In genomic region chr7:40489844-40490602, GRCh38 we compare ENCODE assay signal across 23 cellular contexts.
DNase-seq lines count a peak whose midpoint lies in the region; ATAC-seq and TF ChIP-seq lines count a peak whose summit lies in the region.
"Had no signal": no experiment of that assay in that cellular context is flagged by ENCODE, and none has a peak within 500 bp of the region (broad histone marks: within the 10 kb centered on the region; RNA-seq: fewer than 3 reads in every experiment).

No MANE protein-coding gene starts in this region.

- H2AFZ ChIP-seq in IMR-90 (replicated peaks; ENCODE audit: low read length, poor library complexity), result no peak overlapping the region
- H2AFZ ChIP-seq: hepatocyte had no signal

- no peaks in the 10 kb centered on the region for H4K20me1 ChIP-seq in IMR-90 (ENCODE audit: insufficient read depth, low read length)

- H4K91ac ChIP-seq in IMR-90 (ENCODE audit: insufficient read depth, low read depth, low read length), result no peak overlapping the region

- H2AK5ac ChIP-seq in IMR-90 (ENCODE audit: low read depth, low read length), result 0 out of 2 replicates have a peak overlapping the region, but pooled peaks have one; percentile 12

- no peak overlapping the region for H2BK5ac ChIP-seq in IMR-90 (ENCODE audit: low read depth, low read length, poor library complexity, severe bottlenecking)

- H3K27me3 Mint-ChIP-seq in chondrocyte (ENCODE audit: low read depth) (no peaks in the 10 kb centered on the region), osteocyte (ENCODE audit: unreplicated experiment) (no peaks in the 10 kb centered on the region)
- H3K27me3 Mint-ChIP-seq: effector memory CD8-positive, alpha-beta T cell; stimulated activated naive CD8-positive, alpha-beta T cell treated with anti-CD3 and anti-CD28 coated beads, Interleukin-15, Interleukin-2, amounts not matched to agents 100 ng/mL and 50 ng/mL, for 24 hours had no signal

- H3K9ac ChIP-seq in IMR-90 (ENCODE audit: low read depth, low read length), result no peak overlapping the region

- no peak for DNase-seq in IMR-90
- peak; percentile 34 for DNase-seq in SK-MEL-5 (ENCODE audit: low read depth, low spot score)
- no peak for DNase-seq in chondrocyte (ENCODE audit: low spot score)
- no peak for DNase-seq in osteocyte (ENCODE audit: extremely low spot score, unreplicated experiment)
- DNase-seq in activated T-cell treated with anti-CD3 and anti-CD28 coated beads, Interleukin-2, amount 50 U/mL, for 1 hour, result no peak
- no peak for DNase-seq in stimulated activated naive CD4-positive, alpha-beta T cell treated with Interleukin-2 at 50 U/mL for 16 hours (lab: John Stamatoyannopoulos, UW)
- DNase-seq: activated CD4-positive, alpha-beta T cell treated with anti-CD3 and anti-CD28 coated beads, Interleukin-2, amount 50 U/mL, for 4 hours; amygdala; cortex of kidney; effector memory CD8-positive, alpha-beta T cell; EL; naive B cell; NCI-H1092; NCI-H1694 treated with DMSO at 0.1 percent for 48 hours; SHP77; stimulated activated CD4-positive, alpha-beta T cell treated with anti-CD3 and anti-CD28 coated beads, Interleukin-15, amount 100 ng/mL, for 24 hours; uterus had no signal

- H3K4ac ChIP-seq in IMR-90 (ENCODE audit: low read depth, low read length), result no peak overlapping the region

- no TSS peak for BruUV-seq in IMR-90 (replicated peaks; lab: Mats Ljungman, UMichigan)

- CTCF ChIA-PET in IMR-90 (lab: Yijun Ruan, JAX), result no interaction called here

- peaks cover 47% of the 10 kb centered on the region for H3K9me3 Mint-ChIP-seq in chondrocyte (ENCODE audit: low read depth)
- peaks cover 24% of the 10 kb centered on the region for H3K9me3 Mint-ChIP-seq in osteocyte (ENCODE audit: unreplicated experiment)

- H4K8ac ChIP-seq in IMR-90 (ENCODE audit: low read depth in 2 of 2, low read length in 2 of 2), result no peak overlapping the region

- H3K4me3 ChIP-seq in IMR-90 (ENCODE audit: insufficient read depth, low read depth, low read length), result no peak overlapping the region
- H3K4me3 ChIP-seq: breast epithelium, hepatocyte, uterus had no signal

- WGBS in IMR-90 (ENCODE audit: extremely low coverage in 2 of 2, insufficient read length in 1 of 2), 2 experiments, result 83% methylated on average over 2 of the region's 2 CpGs; no CpG with 5 or more reads in 1 of the 2 experiments

- H3K79me1 ChIP-seq in IMR-90 (ENCODE audit: low read depth in 1 of 2, low read length in 2 of 2), result no peaks in the 10 kb centered on the region; a peak in 1 of 4 replicates

- in situ Hi-C loops in IMR-90 (cut with MboI; ENCODE audit: low sequenced_read_pairs) (no loop called here), SK-MEL-5 (cut with HindIII; ENCODE audit: low pct_unique_long_range_greater_than_20kb, low sequenced_read_pairs) (no loop called here)

- no peaks in the 10 kb centered on the region for H3K9me1 ChIP-seq in IMR-90 (ENCODE audit: insufficient read depth, low read length)

- no peaks in the 10 kb centered on the region for H3K27me3 ChIP-seq in IMR-90 (ENCODE audit: control insufficient read depth, insufficient read depth, low read length)
- H3K27me3 ChIP-seq: breast epithelium, hepatocyte, uterus had no signal

- no peak overlapping the region for H3K18ac ChIP-seq in IMR-90 (ENCODE audit: low read depth, low read length)

- H3K4me3 Mint-ChIP-seq in chondrocyte (ENCODE audit: unreplicated experiment) (no peak overlapping the region), osteocyte (ENCODE audit: unreplicated experiment) (no peak overlapping the region)
- H3K4me3 Mint-ChIP-seq: activated naive CD4-positive, alpha-beta T cell treated with anti-CD3 and anti-CD28 coated beads, Interleukin-2, amount 50 U/mL, for 24 hours; CD14-positive monocyte; effector memory CD8-positive, alpha-beta T cell; naive B cell; stimulated activated naive CD8-positive, alpha-beta T cell treated with anti-CD3 and anti-CD28 coated beads, Interleukin-15, Interleukin-2, amounts not matched to agents 100 ng/mL and 50 ng/mL, for 24 hours had no signal

- POLR2A ChIA-PET in IMR-90 (lab: Charles Lee; ENCODE audit: unreplicated experiment), result no interaction called here

- no peaks in the 10 kb centered on the region for H3K9me3 ChIP-seq in IMR-90 (ENCODE audit: control insufficient read depth, insufficient read depth, low read length)
- H3K9me3 ChIP-seq: breast epithelium, uterus had no signal

- H3K4me1 ChIP-seq in IMR-90 (ENCODE audit: control insufficient read depth, insufficient read depth, low read length), result no peaks in the 10 kb centered on the region
- H3K4me1 ChIP-seq: breast epithelium, uterus had no signal

- H3K14ac ChIP-seq in IMR-90 (replicated peaks; ENCODE audit: low read depth, low read length), result no peak overlapping the region

- peaks cover 28% of the 10 kb centered on the region for H3K36me3 Mint-ChIP-seq in chondrocyte (ENCODE audit: low read depth)
- peaks cover 22% of the 10 kb centered on the region for H3K36me3 Mint-ChIP-seq in osteocyte (ENCODE audit: unreplicated experiment)
- H3K36me3 Mint-ChIP-seq: CD14-positive monocyte, naive B cell had no signal

- no peak overlapping the region for H4K5ac ChIP-seq in IMR-90 (ENCODE audit: low read depth, low read length)

- intact Hi-C loops in IMR-90 (cut with micrococcal nuclease), result no loop called here

- no peak for TF ChIP-seq RAD21 in IMR-90 (IDR thresholded peaks at IDR 0.05; ENCODE audit: low read length)

- dilution Hi-C loops in IMR-90 (cut with HindIII; ENCODE audit: low sequenced_read_pairs, unreplicated experiment), result no loop called here

- H3K27ac Mint-ChIP-seq in chondrocyte (ENCODE audit: unreplicated experiment), result peak overlapping the region; percentile 73
- H3K27ac Mint-ChIP-seq in osteocyte (ENCODE audit: unreplicated experiment), result peak overlapping the region; percentile 81
- H3K27ac Mint-ChIP-seq: activated naive CD4-positive, alpha-beta T cell treated with anti-CD3 and anti-CD28 coated beads, Interleukin-2, amount 50 U/mL, for 24 hours; CD14-positive monocyte; effector memory CD8-positive, alpha-beta T cell; stimulated activated naive CD8-positive, alpha-beta T cell treated with anti-CD3 and anti-CD28 coated beads, Interleukin-15, Interleukin-2, amounts not matched to agents 100 ng/mL and 50 ng/mL, for 24 hours had no signal

- H2BK15ac ChIP-seq in IMR-90 (ENCODE audit: low read depth, low read length), result no peak overlapping the region

- H3K4me2 ChIP-seq in IMR-90 (ENCODE audit: low read depth, low read length), result no peak overlapping the region
- H3K4me2 ChIP-seq: hepatocyte had no signal

- no peak for TF ChIP-seq CTCF in IMR-90 (conservative IDR thresholded peaks at IDR 0.05; ENCODE audit: low read depth, low read length)
- TF ChIP-seq CTCF in chondrocyte (IDR thresholded peaks at IDR 0.05), result peak; percentile 30
- TF ChIP-seq CTCF in osteocyte (IDR thresholded peaks at IDR 0.05), result peak; percentile 32

- no peak overlapping the region for H3K23ac ChIP-seq in IMR-90 (ENCODE audit: low read depth, low read length)

- ATAC-seq in IMR-90 (ENCODE audit: low read depth) (no peak), HG02759 (IDR thresholded peaks at IDR 0.05; ENCODE audit: unreplicated experiment) (no peak)
- ATAC-seq: effector memory CD8-positive, alpha-beta T cell had no signal

- H3K56ac ChIP-seq in IMR-90 (ENCODE audit: extremely low read depth, insufficient read depth, low read length), result no peak overlapping the region

- no peak overlapping the region for H2AK9ac ChIP-seq in IMR-90 (replicated peaks; ENCODE audit: low read depth, low read length, poor library complexity)

- no peak overlapping the region for H3K27ac ChIP-seq in IMR-90 (ENCODE audit: insufficient read depth, low read length)
- H3K27ac ChIP-seq: breast epithelium, hepatocyte, uterus had no signal

- H3K4me1 Mint-ChIP-seq in chondrocyte (ENCODE audit: low read depth) (peaks cover 37% of the 10 kb centered on the region), osteocyte (ENCODE audit: unreplicated experiment) (peaks cover 41% of the 10 kb centered on the region)
- H3K4me1 Mint-ChIP-seq: activated naive CD4-positive, alpha-beta T cell treated with anti-CD3 and anti-CD28 coated beads, Interleukin-2, amount 50 U/mL, for 24 hours; CD14-positive monocyte; naive B cell had no signal

- H3K36me3 ChIP-seq in IMR-90 (ENCODE audit: control insufficient read depth, insufficient read depth, low read length), result no peaks in the 10 kb centered on the region
- H3K36me3 ChIP-seq: breast epithelium, uterus had no signal

- H2BK120ac ChIP-seq in IMR-90 (ENCODE audit: low read depth, low read length), result no peak overlapping the region

- H2BK20ac ChIP-seq in IMR-90 (ENCODE audit: low read depth, low read length), result no peak overlapping the region; the same call in 1 of the 2 replicates

- TF ChIP-seq POLR2A in IMR-90 (IDR thresholded peaks at IDR 0.05; ENCODE audit: low read depth, low read length), result no peak

TF ChIP-seq in IMR-90, 13 proteins besides CTCF, POLR2A, EP300 and RAD21:
- TF ChIP-seq SMC3 (IDR thresholded peaks at IDR 0.05; ENCODE audit: low read depth, low read length), result no peak
- TF ChIP-seq ELK1 (IDR thresholded peaks at IDR 0.05; ENCODE audit: borderline replicate concordance, low read depth, low read length), result no peak
- TF ChIP-seq MXI1 (IDR thresholded peaks at IDR 0.05; ENCODE audit: borderline replicate concordance, low read depth, low read length), result no peak
- TF ChIP-seq RFX5 (IDR thresholded peaks at IDR 0.05; ENCODE audit: low read depth, low read length), result no peak
- TF ChIP-seq CHD1 (IDR thresholded peaks at IDR 0.05; ENCODE audit: low read depth, low read length), result no peak
- no peak for TF ChIP-seq FOS (IDR thresholded peaks at IDR 0.05; ENCODE audit: low read depth, low read length)
- TF ChIP-seq BHLHE40 (IDR thresholded peaks at IDR 0.05; ENCODE audit: low read depth, low read length), result no peak
- TF ChIP-seq MAZ (IDR thresholded peaks at IDR 0.05; ENCODE audit: borderline replicate concordance, low read depth, low read length), result no peak
